ENCODE assay signal across 24 cellular contexts in genomic region chr5:56055859-56056258, GRCh38.
DNase-seq lines count a peak whose midpoint lies in the region; ATAC-seq, FAIRE-seq and TF ChIP-seq lines count a peak whose summit lies in the region.
"Had no signal": no experiment of that assay in that cellular context is flagged by ENCODE, and none has a peak within 500 bp of the region (broad histone marks: within the 10 kb centered on the region; RNA-seq: fewer than 3 reads in every experiment).

No MANE protein-coding gene starts in this region.

- H3K4me1 Mint-ChIP-seq in activated CD4-positive, alpha-beta memory T cell treated with anti-CD3 and anti-CD28 coated beads for 36 hours (ENCODE audit: low read depth) = peaks cover 66% of the 10 kb centered on the region
- H3K4me1 Mint-ChIP-seq in activated CD4-positive, alpha-beta memory T cell treated with anti-CD3 and anti-CD28 coated beads, Interleukin-2, amount 10 ng/mL, durations not matched to agents 7 days and 5 days = peaks cover 55% of the 10 kb centered on the region

- H3K27ac Mint-ChIP-seq in activated CD4-positive, alpha-beta memory T cell treated with anti-CD3 and anti-CD28 coated beads for 36 hours = no peak overlapping the region
- no peak overlapping the region for H3K27ac Mint-ChIP-seq in activated CD4-positive, alpha-beta memory T cell treated with anti-CD3 and anti-CD28 coated beads, Interleukin-2, amount 10 ng/mL, durations not matched to agents 7 days and 5 days
- H3K27ac Mint-ChIP-seq: activated T-helper 2 cell treated with anti-CD3 and anti-CD28 coated beads, Interferon-gamma antibody, Interleukin-2, Interleukin-4, amounts not matched to agents 10 μg/mL and 5 μg/mL and 100 μg/mL, durations not matched to agents 14 hours and 24 hours and 36 hours; dendritic cell treated with granulocyte-macrophage colony-stimulating factor and Interleukin-4, amounts not matched to agents 40 ng/mL and 50 ng/mL, for 4 days; progenitor cell of endocrine pancreas had no signal

- CTCF ChIA-PET in activated CD4-positive, alpha-beta memory T cell treated with anti-CD3 and anti-CD28 coated beads for 36 hours (lab: Charles Lee) = no interaction called here
- CTCF ChIA-PET in activated CD4-positive, alpha-beta memory T cell treated with anti-CD3 and anti-CD28 coated beads, Interleukin-2, amount 10 ng/mL, durations not matched to agents 7 days and 5 days (lab: Charles Lee) = no interaction called here

- no peak for FAIRE-seq in GM19239 (lab: Jason Lieb, UNC)
- FAIRE-seq: GM12892, H1 had no signal

- H3K4me3 Mint-ChIP-seq in activated CD4-positive, alpha-beta memory T cell treated with anti-CD3 and anti-CD28 coated beads for 36 hours = no peak overlapping the region
- no peak overlapping the region for H3K4me3 Mint-ChIP-seq in activated CD4-positive, alpha-beta memory T cell treated with anti-CD3 and anti-CD28 coated beads, Interleukin-2, amount 10 ng/mL, durations not matched to agents 7 days and 5 days
- H3K4me3 Mint-ChIP-seq: dendritic cell treated with granulocyte-macrophage colony-stimulating factor and Interleukin-4, amounts not matched to agents 40 ng/mL and 50 ng/mL, for 4 days had no signal

- H3K27ac ChIP-seq in Peyer's patch = peak overlapping the region in 3 of 4 donors; percentile 13 to 48 (median 39)
- H3K27ac ChIP-seq: C4-2B, cardiac muscle cell, heart left ventricle, left lung, transverse colon had no signal

- H3K4me3 ChIP-seq in Peyer's patch = no peak overlapping the region
- H3K4me3 ChIP-seq: cardiac muscle cell, heart left ventricle, left lung, transverse colon had no signal

- H3K36me3 ChIP-seq in Peyer's patch = no peaks in the 10 kb centered on the region
- H3K36me3 ChIP-seq: cardiac muscle cell, heart left ventricle, left lung, transverse colon had no signal

- H3K9me3 Mint-ChIP-seq in activated CD4-positive, alpha-beta memory T cell treated with anti-CD3 and anti-CD28 coated beads for 36 hours = peaks cover 5% of the 10 kb centered on the region
- H3K9me3 Mint-ChIP-seq in activated CD4-positive, alpha-beta memory T cell treated with anti-CD3 and anti-CD28 coated beads, Interleukin-2, amount 10 ng/mL, durations not matched to agents 7 days and 5 days = peaks cover 11% of the 10 kb centered on the region
- H3K9me3 Mint-ChIP-seq: dendritic cell treated with granulocyte-macrophage colony-stimulating factor and Interleukin-4, amounts not matched to agents 40 ng/mL and 50 ng/mL, for 4 days had no signal

- no peak for TF ChIP-seq CTCF in Peyer's patch (IDR thresholded peaks at IDR 0.05)

- ATAC-seq in left colon = peak; percentile 52
- no peak for ATAC-seq in Right ventricle myocardium inferior
- ATAC-seq: heart left ventricle, left lung had no signal

- DNase-seq in activated CD4-positive, alpha-beta memory T cell treated with anti-CD3 and anti-CD28 coated beads for 36 hours = peak; percentile 7
- DNase-seq in activated CD4-positive, alpha-beta memory T cell treated with anti-CD3 and anti-CD28 coated beads, Interleukin-2, amount 10 ng/mL, durations not matched to agents 7 days and 5 days = no peak
- DNase-seq in DMS53 (lab: John Stamatoyannopoulos, UW) = peak; percentile 78
- no peak for DNase-seq in Peyer's patch
- no peak for DNase-seq in left colon
- DNase-seq in retina = no peak
- no peak for DNase-seq in Right ventricle myocardium inferior (ENCODE audit: missing footprints)
- DNase-seq in GM19239 (ENCODE audit: insufficient read length, low spot score) = no peak
- DNase-seq: DMS79; heart left ventricle; left lung; NCI-H1105; NCI-H2081; NK-92 treated with Interleukin-12 subunit alpha and Interleukin-12 subunit beta, amount 100 ng/mL, for 24 hours; stimulated activated CD4-positive, alpha-beta T cell treated with anti-CD3 and anti-CD28 coated beads, Interleukin-2, amount 100 ng/mL, for 24 hours; stimulated activated naive CD4-positive, alpha-beta T cell treated with Interleukin-2 at 50 U/mL for 16 hours; transverse colon had no signal

- intact Hi-C loops in activated CD4-positive, alpha-beta memory T cell treated with anti-CD3 and anti-CD28 coated beads for 36 hours (cut with micrococcal nuclease) = no loop called here
- intact Hi-C loops in left colon (cut with DNase I, micrococcal nuclease) (no loop called here), Right ventricle myocardium inferior (cut with DNase I) (no loop called here)

- no peaks in the 10 kb centered on the region for H3K27me3 ChIP-seq in Peyer's patch
- H3K27me3 ChIP-seq: cardiac muscle cell, heart left ventricle, left lung, transverse colon had no signal

- peaks cover 0 to 29% (median 5%) of the 10 kb centered on the region in 4 donors for H3K4me1 ChIP-seq in Peyer's patch

- peaks cover 5% of the 10 kb centered on the region for H3K36me3 Mint-ChIP-seq in activated CD4-positive, alpha-beta memory T cell treated with anti-CD3 and anti-CD28 coated beads for 36 hours
- peaks cover 16% of the 10 kb centered on the region for H3K36me3 Mint-ChIP-seq in activated CD4-positive, alpha-beta memory T cell treated with anti-CD3 and anti-CD28 coated beads, Interleukin-2, amount 10 ng/mL, durations not matched to agents 7 days and 5 days (ENCODE audit: low read depth)

- TF ChIP-seq POLR2A in Peyer's patch (IDR thresholded peaks at IDR 0.05) = no peak

- POLR2A ChIA-PET in activated CD4-positive, alpha-beta memory T cell treated with anti-CD3 and anti-CD28 coated beads for 36 hours (lab: Charles Lee) = no interaction called here
- POLR2A ChIA-PET in activated CD4-positive, alpha-beta memory T cell treated with anti-CD3 and anti-CD28 coated beads, Interleukin-2, amount 10 ng/mL, durations not matched to agents 7 days and 5 days (lab: Charles Lee) = no interaction called here

- H3K9me3 ChIP-seq in Peyer's patch = no peaks in the 10 kb centered on the region
- H3K9me3 ChIP-seq: left lung, transverse colon had no signal

- peaks cover 1% of the 10 kb centered on the region for H3K27me3 Mint-ChIP-seq in activated CD4-positive, alpha-beta memory T cell treated with anti-CD3 and anti-CD28 coated beads for 36 hours
- peaks cover 43% of the 10 kb centered on the region for H3K27me3 Mint-ChIP-seq in activated CD4-positive, alpha-beta memory T cell treated with anti-CD3 and anti-CD28 coated beads, Interleukin-2, amount 10 ng/mL, durations not matched to agents 7 days and 5 days
- H3K27me3 Mint-ChIP-seq: progenitor cell of endocrine pancreas had no signal

Comparison
In these comparisons a context has a peak if more than half of its experiments do, and no peak if none do; other contexts are left out.
1. DNase-seq: peak in activated CD4-positive, alpha-beta memory T cell treated with anti-CD3 and anti-CD28 coated beads for 36 hours (single experiment) and DMS53 (single experiment); none in activated CD4-positive, alpha-beta memory T cell treated with anti-CD3 and anti-CD28 coated beads, Interleukin-2, amount 10 ng/mL, durations not matched to agents 7 days and 5 days (single experiment), Peyer's patch (0 of 3), left colon (0 of 2), retina (single experiment), Right ventricle myocardium inferior (single experiment) and GM19239 (single experiment).